ENCODE assay signal across 26 cellular contexts in genomic region chr22:49207008-49207775, GRCh38.
DNase-seq lines count a peak whose midpoint lies in the region; FAIRE-seq and TF ChIP-seq lines count a peak whose summit lies in the region.
"Had no signal": no experiment of that assay in that cellular context is flagged by ENCODE, and none has a peak within 500 bp of the region (broad histone marks: within the 10 kb centered on the region; RNA-seq: fewer than 3 reads in every experiment).

No MANE protein-coding gene starts in this region.

- 65 to 74% (median 68%) methylated on average over 9 to 14 of the region's 14 CpGs for WGBS in stomach, 5 donors

- H3K9me3 ChIP-seq in Peyer's patch (no peaks in the 10 kb centered on the region), stomach (no peaks in the 10 kb centered on the region)
- H3K9me3 ChIP-seq: pancreas, tibial nerve had no signal

- DNase-seq in activated CD8-positive, alpha-beta memory T cell treated with anti-CD3 and anti-CD28 coated beads for 24 hours: peak; percentile 40
- DNase-seq in activated CD8-positive, alpha-beta memory T cell treated with anti-CD3 and anti-CD28 coated beads, Interleukin-2, amount 50 U/mL, for 4 hours: no peak
- DNase-seq in Peyer's patch (peak in 2 of 3 donors; percentile 6 to 29), islet precursor cell (peak; percentile 37), stomach (peak; percentile 23), frontal cortex (ENCODE audit: low spot score in 2 of 2) (no peak), KG1 (lab: John Stamatoyannopoulos, UW) (no peak)
- no peak for DNase-seq in activated CD4-positive, alpha-beta T cell treated with anti-CD3 and anti-CD28 coated beads, Interleukin-2, amount 50 U/mL, for 4 hours
- DNase-seq: 8988T; activated CD4-positive, alpha-beta T cell treated with anti-CD3 and anti-CD28 coated beads, Interleukin-2, amount 10 ng/mL, durations not matched to agents 7 days and 5 days; activated naive CD4-positive, alpha-beta T cell treated with anti-CD3 and anti-CD28 coated beads, Interleukin-2, amount 10 ng/mL, durations not matched to agents 7 days and 5 days; Calu3; DMS79; effector CD4-positive, alpha-beta T cell; MV-4-11; NCI-H1436 treated with DMSO at 0.1 percent for 48 hours; NCI-H2107; NCI-H446 treated with DMSO at 0.1 percent for 48 hours; stimulated activated CD4-positive, alpha-beta T cell treated with anti-CD3 and anti-CD28 coated beads, Interleukin-4, amount 100 ng/mL, for 1 hour; T1000; WERI-Rb-1 had no signal

- intact Hi-C loops in stomach (cut with DNase I; ENCODE audit: low total_unique reads): no loop called here

- H3K27ac ChIP-seq in Peyer's patch (no peak overlapping the region), stomach (no peak overlapping the region)
- H3K27ac ChIP-seq: C4-2B, pancreas, SJSA1, tibial nerve, WERI-Rb-1 had no signal

- H3K36me3 ChIP-seq in Peyer's patch (no peaks in the 10 kb centered on the region), stomach (no peaks in the 10 kb centered on the region)
- H3K36me3 ChIP-seq: pancreas, SJSA1, tibial nerve, WERI-Rb-1 had no signal

- H3K27me3 ChIP-seq in Peyer's patch (no peaks in the 10 kb centered on the region), stomach (peaks cover 0 to 77% (median 6%) of the 10 kb centered on the region in 3 donors)
- H3K27me3 ChIP-seq: pancreas, SJSA1, tibial nerve had no signal

- TF ChIP-seq CTCF in Peyer's patch (IDR thresholded peaks at IDR 0.05) (no peak), stomach (IDR thresholded peaks at IDR 0.05) (no peak)

- no peak for FAIRE-seq in frontal cortex (lab: Jason Lieb, UNC)
- FAIRE-seq: G401.6, pancreas had no signal

- TF ChIP-seq POLR2A in Peyer's patch (IDR thresholded peaks at IDR 0.05) (no peak), stomach (IDR thresholded peaks at IDR 0.05) (no peak)

- TF ChIP-seq EP300 in stomach (IDR thresholded peaks at IDR 0.05): no peak

- no peaks in the 10 kb centered on the region for H3K4me1 ChIP-seq in Peyer's patch
- no peaks in the 10 kb centered on the region for H3K4me1 ChIP-seq in stomach
- H3K4me1 ChIP-seq: pancreas, SJSA1, tibial nerve had no signal

- H3K4me3 ChIP-seq in Peyer's patch: no peak overlapping the region
- no peak overlapping the region for H3K4me3 ChIP-seq in stomach
- H3K4me3 ChIP-seq: pancreas, SJSA1, tibial nerve had no signal

Comparison
In these comparisons a context has a peak if more than half of its experiments do, and no peak if none do; other contexts are left out.
1. DNase-seq: peak in activated CD8-positive, alpha-beta memory T cell treated with anti-CD3 and anti-CD28 coated beads for 24 hours (single experiment), Peyer's patch (2 of 3), islet precursor cell (single experiment) and stomach (single experiment); none in activated CD8-positive, alpha-beta memory T cell treated with anti-CD3 and anti-CD28 coated beads, Interleukin-2, amount 50 U/mL, for 4 hours (single experiment), frontal cortex (0 of 2), KG1 (single experiment) and activated CD4-positive, alpha-beta T cell treated with anti-CD3 and anti-CD28 coated beads, Interleukin-2, amount 50 U/mL, for 4 hours (0 of 2).